11 cellular contexts compared by ENCODE assay signal in the genomic region with DNA sequence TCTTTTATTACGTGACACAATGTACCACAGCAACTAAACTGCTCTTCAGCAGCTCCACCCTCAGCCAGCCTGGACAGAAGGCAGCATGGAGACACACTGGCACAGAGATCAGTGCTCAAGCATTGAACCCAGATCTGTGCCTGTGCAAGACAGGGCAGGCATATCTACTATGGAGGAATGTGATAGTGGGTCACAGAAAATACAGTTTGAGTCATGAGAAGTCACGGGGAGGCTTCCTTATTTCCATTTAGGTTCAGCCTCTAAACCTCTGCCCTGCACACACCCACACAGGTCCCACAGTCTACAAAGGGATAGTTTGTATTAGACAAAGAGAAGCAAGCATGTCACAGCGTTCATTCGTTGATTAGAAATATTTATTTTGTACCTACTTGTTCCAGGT.
DNase-seq lines count a peak whose midpoint lies in the region; ATAC-seq lines count a peak whose summit lies in the region.
"Had no signal": no experiment of that assay in that cellular context is flagged by ENCODE, and none has a peak within 500 bp of the region (broad histone marks: within the 10 kb centered on the region; RNA-seq: fewer than 3 reads in every experiment).

No MANE protein-coding gene starts in this region.

- peak; percentile 6 for DNase-seq in activated naive CD4-positive, alpha-beta T cell treated with Interleukin-2 at 50 U/mL for 16 hours
- DNase-seq in activated naive CD4-positive, alpha-beta T cell treated with anti-CD3 and anti-CD28 coated beads, Interleukin-2, amount 10 ng/mL, durations not matched to agents 7 days and 5 days: no peak
- DNase-seq in MV-4-11 (lab: John Stamatoyannopoulos, UW): peak; percentile 52
- DNase-seq in NCI-H2107 treated with DMSO at 0.1 percent for 48 hours (lab: John Stamatoyannopoulos, UW; ENCODE audit: unreplicated experiment): no peak
- DNase-seq in Kasumi-1 (lab: John Stamatoyannopoulos, UW): no peak
- no peak for DNase-seq in NCI-H2171 (lab: John Stamatoyannopoulos, UW)
- DNase-seq: activated gamma-delta T cell treated with Interleukin-2 at 50 U/mL for 16 hours; CD8-positive, alpha-beta memory T cell; GM23248 had no signal

- no peak overlapping the region for H3K27ac Mint-ChIP-seq in activated naive CD4-positive, alpha-beta T cell treated with anti-CD3 and anti-CD28 coated beads, Interleukin-2, amount 10 ng/mL, durations not matched to agents 7 days and 5 days
- peak overlapping the region; percentile 76 for H3K27ac Mint-ChIP-seq in stimulated activated memory B cell treated with anti-CD40 and anti-IgM and Interleukin-4, amounts not matched to agents 10 μg/mL and 1 μg/mL and 100 μg/mL, for 72 hours

- CTCF ChIA-PET in activated naive CD4-positive, alpha-beta T cell treated with anti-CD3 and anti-CD28 coated beads, Interleukin-2, amount 10 ng/mL, durations not matched to agents 7 days and 5 days (lab: Charles Lee): no interaction called here

- no peaks in the 10 kb centered on the region for H3K27me3 Mint-ChIP-seq in activated naive CD4-positive, alpha-beta T cell treated with anti-CD3 and anti-CD28 coated beads, Interleukin-2, amount 10 ng/mL, durations not matched to agents 7 days and 5 days
- no peaks in the 10 kb centered on the region for H3K27me3 Mint-ChIP-seq in stimulated activated memory B cell treated with anti-CD40 and anti-IgM and Interleukin-4, amounts not matched to agents 10 μg/mL and 1 μg/mL and 100 μg/mL, for 72 hours
- H3K27me3 Mint-ChIP-seq: CD8-positive, alpha-beta memory T cell had no signal

- no peaks in the 10 kb centered on the region for H3K4me1 Mint-ChIP-seq in activated naive CD4-positive, alpha-beta T cell treated with anti-CD3 and anti-CD28 coated beads, Interleukin-2, amount 10 ng/mL, durations not matched to agents 7 days and 5 days
- peaks cover 26% of the 10 kb centered on the region for H3K4me1 Mint-ChIP-seq in stimulated activated memory B cell treated with anti-CD40 and anti-IgM and Interleukin-4, amounts not matched to agents 10 μg/mL and 1 μg/mL and 100 μg/mL, for 72 hours
- H3K4me1 Mint-ChIP-seq: CD8-positive, alpha-beta memory T cell had no signal

- peak; percentile 40 for ATAC-seq in HG02588 (IDR thresholded peaks at IDR 0.05; ENCODE audit: unreplicated experiment)
- peak; percentile 73 for ATAC-seq in stimulated activated memory B cell treated with anti-CD40 and anti-IgM and Interleukin-4, amounts not matched to agents 10 μg/mL and 1 μg/mL and 100 μg/mL, for 72 hours

- no peaks in the 10 kb centered on the region for H3K36me3 Mint-ChIP-seq in activated naive CD4-positive, alpha-beta T cell treated with anti-CD3 and anti-CD28 coated beads, Interleukin-2, amount 10 ng/mL, durations not matched to agents 7 days and 5 days
- no peaks in the 10 kb centered on the region for H3K36me3 Mint-ChIP-seq in stimulated activated memory B cell treated with anti-CD40 and anti-IgM and Interleukin-4, amounts not matched to agents 10 μg/mL and 1 μg/mL and 100 μg/mL, for 72 hours
- H3K36me3 Mint-ChIP-seq: CD8-positive, alpha-beta memory T cell had no signal

- H3K4me3 Mint-ChIP-seq in activated naive CD4-positive, alpha-beta T cell treated with anti-CD3 and anti-CD28 coated beads, Interleukin-2, amount 10 ng/mL, durations not matched to agents 7 days and 5 days: no peak overlapping the region
- no peak overlapping the region for H3K4me3 Mint-ChIP-seq in stimulated activated memory B cell treated with anti-CD40 and anti-IgM and Interleukin-4, amounts not matched to agents 10 μg/mL and 1 μg/mL and 100 μg/mL, for 72 hours
- H3K4me3 Mint-ChIP-seq: CD8-positive, alpha-beta memory T cell had no signal

- H3K9me3 Mint-ChIP-seq in activated naive CD4-positive, alpha-beta T cell treated with anti-CD3 and anti-CD28 coated beads, Interleukin-2, amount 10 ng/mL, durations not matched to agents 7 days and 5 days: no peaks in the 10 kb centered on the region
- no peaks in the 10 kb centered on the region for H3K9me3 Mint-ChIP-seq in stimulated activated memory B cell treated with anti-CD40 and anti-IgM and Interleukin-4, amounts not matched to agents 10 μg/mL and 1 μg/mL and 100 μg/mL, for 72 hours
- H3K9me3 Mint-ChIP-seq: CD8-positive, alpha-beta memory T cell had no signal

Comparison
In these comparisons a context has a peak if more than half of its experiments do, and no peak if none do; other contexts are left out.
1. DNase-seq: peak in activated naive CD4-positive, alpha-beta T cell treated with Interleukin-2 at 50 U/mL for 16 hours (single experiment) and MV-4-11 (single experiment); none in activated naive CD4-positive, alpha-beta T cell treated with anti-CD3 and anti-CD28 coated beads, Interleukin-2, amount 10 ng/mL, durations not matched to agents 7 days and 5 days (single experiment), NCI-H2107 treated with DMSO at 0.1 percent for 48 hours (single experiment), Kasumi-1 (0 of 2) and NCI-H2171 (single experiment).